Comparison of ENCODE assay signal across 9 cellular contexts in the genomic region with DNA sequence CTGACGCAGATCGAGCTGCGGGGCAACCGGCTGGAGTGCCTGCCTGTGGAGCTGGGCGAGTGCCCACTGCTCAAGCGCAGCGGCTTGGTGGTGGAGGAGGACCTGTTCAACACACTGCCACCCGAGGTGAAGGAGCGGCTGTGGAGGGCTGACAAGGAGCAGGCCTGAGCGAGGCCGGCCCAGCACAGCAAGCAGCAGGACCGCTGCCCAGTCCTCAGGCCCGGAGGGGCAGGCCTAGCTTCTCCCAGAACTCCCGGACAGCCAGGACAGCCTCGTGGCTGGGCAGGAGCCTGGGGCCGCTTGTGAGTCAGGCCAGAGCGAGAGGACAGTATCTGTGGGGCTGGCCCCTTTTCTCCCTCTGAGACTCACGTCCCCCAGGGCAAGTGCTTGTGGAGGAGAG. TPM values are rescaled to one million over a fixed set of nuclear protein-coding genes. Genes with fewer than 3 reads are reported as not detected.
DNase-seq lines count a peak whose midpoint lies in the region; TF ChIP-seq lines count a peak whose summit lies in the region.
"Had no signal": no experiment of that assay in that cellular context is flagged by ENCODE, and none has a peak within 500 bp of the region (broad histone marks: within the 10 kb centered on the region; RNA-seq: fewer than 3 reads in every experiment).

No MANE protein-coding gene starts in this region.

- H3K4me3 ChIP-seq in esophagus squamous epithelium = peak overlapping the region in 1 of 4 donors; percentile 2
- peak overlapping the region in 1 of 2 donors; percentile 22 for H3K4me3 ChIP-seq in neuronal stem cell (ENCODE audit: low read length in 2 of 2)
- no peak overlapping the region for H3K4me3 ChIP-seq in urinary bladder (ENCODE audit: low read depth, low read length)

- H2BK5ac ChIP-seq in neuronal stem cell (ENCODE audit: low read length) = peak overlapping the region; percentile 75

- peak overlapping the region; percentile 44 for H3K23ac ChIP-seq in neuronal stem cell (ENCODE audit: low read depth, low read length, poor library complexity)

- H2AFZ ChIP-seq in neuronal stem cell (ENCODE audit: low read length) = no peak overlapping the region

- no peak overlapping the region for H3K4me2 ChIP-seq in neuronal stem cell (ENCODE audit: insufficient read depth, low read length, poor library complexity, severe bottlenecking)

- no peak overlapping the region for H3K9ac ChIP-seq in neuronal stem cell (ENCODE audit: low read depth, low read length, poor library complexity)

- H3K14ac ChIP-seq in neuronal stem cell (ENCODE audit: low read length) = no peak overlapping the region

- no peak overlapping the region for H3K18ac ChIP-seq in neuronal stem cell (ENCODE audit: low read length)

- H2BK15ac ChIP-seq in neuronal stem cell (ENCODE audit: low read length) = no peak overlapping the region

- H3K4me1 ChIP-seq in esophagus squamous epithelium (peaks cover 70 to 96% (median 83%) of the 10 kb centered on the region in 3 donors), neuronal stem cell (ENCODE audit: control insufficient read depth in 2 of 2, insufficient read depth in 1 of 2, low read depth in 1 of 2, low read length in 2 of 2) (peaks cover 11 to 22% of the 10 kb centered on the region in 2 donors), urinary bladder (ENCODE audit: insufficient read depth) (peaks cover 2% of the 10 kb centered on the region)

- no peak overlapping the region for H3K4ac ChIP-seq in neuronal stem cell (ENCODE audit: low read length)

- H3K36me3 ChIP-seq in esophagus squamous epithelium = peaks cover 4 to 68% (median 11%) of the 10 kb centered on the region in 3 donors
- H3K36me3 ChIP-seq in neuronal stem cell (replicated peaks in 1 of 2; ENCODE audit: control insufficient read depth in 2 of 2, insufficient read depth in 2 of 2, low read length in 2 of 2) = peaks cover 28 to 68% of the 10 kb centered on the region in 2 donors
- peaks cover 7% of the 10 kb centered on the region for H3K36me3 ChIP-seq in urinary bladder (ENCODE audit: insufficient read depth)

- DNase-seq in T1000 (lab: John Stamatoyannopoulos, UW) (peak; percentile 24), esophagus squamous epithelium (lab: John Stamatoyannopoulos, UW) (no peak), neuronal stem cell (ENCODE audit: low spot score) (no peak), amniotic stem cell (lab: John Stamatoyannopoulos, UW) (no peak), medulla oblongata (ENCODE audit: extremely low spot score) (no peak)
- no peak for DNase-seq in activated CD8-positive, alpha-beta memory T cell treated with anti-CD3 and anti-CD28 coated beads, Interleukin-2, amount 50 U/mL, for 4 hours
- DNase-seq: NCI-H510A treated with DMSO at 0.1 percent for 48 hours, T-cell had no signal

- TF ChIP-seq POLR2A in esophagus squamous epithelium (IDR thresholded peaks at IDR 0.05) = no peak

- WGBS in esophagus squamous epithelium, 2 donors = 63 to 70% methylated on average over 1 to 7 of the region's 18 CpGs
- no CpG with 5 or more reads among the region's 18 CpGs for WGBS in neuronal stem cell (ENCODE audit: extremely low coverage in 2 of 2, insufficient read length in 2 of 2, insufficient replicate concordance in 1 of 2), 2 donors
- WGBS in urinary bladder = 79% methylated on average over 18 of the region's 18 CpGs

- H4K91ac ChIP-seq in neuronal stem cell (ENCODE audit: low read depth, low read length, poor library complexity) = no peak overlapping the region

- peaks cover 13% of the 10 kb centered on the region for H3K79me1 ChIP-seq in neuronal stem cell (ENCODE audit: low read depth, low read length)

- H3K27me3 ChIP-seq in esophagus squamous epithelium (no peaks in the 10 kb centered on the region), neuronal stem cell (ENCODE audit: control insufficient read depth in 3 of 3, insufficient read depth in 3 of 3, low read depth in 1 of 3, low read length in 3 of 3) (no peaks in the 10 kb centered on the region)

- H3K9me3 ChIP-seq in esophagus squamous epithelium (no peaks in the 10 kb centered on the region), neuronal stem cell (replicated peaks in 1 of 2; ENCODE audit: control insufficient read depth in 2 of 2, insufficient read depth in 1 of 2, low read depth in 1 of 2, low read length in 2 of 2) (peaks cover 0 to 2% of the 10 kb centered on the region in 2 donors)

- no peak overlapping the region for H2BK12ac ChIP-seq in neuronal stem cell (ENCODE audit: low read length)

- H2BK120ac ChIP-seq in neuronal stem cell (ENCODE audit: low read depth, low read length) = no peak overlapping the region

- TF ChIP-seq CTCF in esophagus squamous epithelium (IDR thresholded peaks at IDR 0.05) = no peak

- H4K8ac ChIP-seq in neuronal stem cell (ENCODE audit: low read depth, low read length) = peak overlapping the region; percentile 23

- peak overlapping the region; percentile 82 to 93 (median 92) for H3K27ac ChIP-seq in esophagus squamous epithelium
- no peak overlapping the region for H3K27ac ChIP-seq in neuronal stem cell (replicated peaks; ENCODE audit: low read length)
- peak overlapping the region; percentile 97 for H3K27ac ChIP-seq in urinary bladder (ENCODE audit: low read depth)

- intact Hi-C loops in esophagus squamous epithelium (cut with DNase I) = no loop called here

- peak overlapping the region; percentile 35 for H2AK5ac ChIP-seq in neuronal stem cell (ENCODE audit: low read depth, low read length)

RNA-seq across cellular contexts. Expression of a gene that starts 4.6 kb away (rescaled TPM):
- total RNA-seq in esophagus squamous epithelium = 10 to 100 TPM in 3 of 4 donors, 1 to 10 TPM in 1; 3.7 to 34.0 (median 23.0) TPM
- polyA plus RNA-seq in neuronal stem cell (2013, experiment 1 of 2) = 13.0 TPM
- 12.5 TPM for polyA plus RNA-seq in neuronal stem cell (2013, experiment 2 of 2)
- total RNA-seq in urinary bladder = 16.8 TPM
- polyA plus RNA-seq in urinary bladder = 34.8 TPM

RNA-seq across cellular contexts. Expression of a gene that starts 31.2 kb away (rescaled TPM):
- total RNA-seq in esophagus squamous epithelium (10 to 100 TPM; 12.8 to 21.2 (median 16.2) TPM), urinary bladder (11.3 TPM)
- 10.1 TPM for polyA plus RNA-seq in neuronal stem cell (2013, experiment 1 of 2)
- polyA plus RNA-seq in neuronal stem cell (2013, experiment 2 of 2) = 9.7 TPM
- 16.4 TPM for polyA plus RNA-seq in urinary bladder

RNA-seq across cellular contexts. Expression of a gene that starts 31.3 kb away (rescaled TPM):
- total RNA-seq in esophagus squamous epithelium (10 to 100 TPM; 61.0 to 78.6 (median 67.1) TPM), urinary bladder (43.1 TPM)
- polyA plus RNA-seq in neuronal stem cell (2013, experiment 1 of 2) = 25.1 TPM
- polyA plus RNA-seq in neuronal stem cell (2013, experiment 2 of 2) = 24.6 TPM
- polyA plus RNA-seq in urinary bladder = 20.3 TPM

RNA-seq across cellular contexts. Expression of a gene that starts 34.3 kb away (rescaled TPM):
- total RNA-seq in esophagus squamous epithelium (100 to 1,000 TPM in 3 of 4 donors, 10 to 100 TPM in 1; 70.0 to 153 (median 122) TPM), urinary bladder (17.1 TPM)
- 28.5 TPM for polyA plus RNA-seq in neuronal stem cell (2013, experiment 1 of 2)
- polyA plus RNA-seq in neuronal stem cell (2013, experiment 2 of 2) = 29.6 TPM
- 62.3 TPM for polyA plus RNA-seq in urinary bladder

RNA-seq across cellular contexts. Expression of a gene that starts 34.5 kb away (rescaled TPM):
- total RNA-seq in esophagus squamous epithelium (1 to 10 TPM; 4.0 to 9.4 (median 5.7) TPM), urinary bladder (5.4 TPM)
- polyA plus RNA-seq in neuronal stem cell (2013, experiment 1 of 2) = 19.9 TPM
- 19.3 TPM for polyA plus RNA-seq in neuronal stem cell (2013, experiment 2 of 2)
- 7.8 TPM for polyA plus RNA-seq in urinary bladder
